13 cellular contexts compared by ENCODE assay signal in genomic region chr5:32057157-32058096, GRCh38.
DNase-seq lines count a peak whose midpoint lies in the region; ATAC-seq and TF ChIP-seq lines count a peak whose summit lies in the region.
"Had no signal": no experiment of that assay in that cellular context is flagged by ENCODE, and none has a peak within 500 bp of the region (broad histone marks: within the 10 kb centered on the region; RNA-seq: fewer than 3 reads in every experiment).

No MANE protein-coding gene starts in this region.

- H3K9me3 Mint-ChIP-seq in CD14-positive monocyte = peaks cover 0 to 4% (median 0%) of the 10 kb centered on the region in 7 donors
- H3K9me3 Mint-ChIP-seq: memory B cell had no signal

- POLR2A ChIA-PET in HCT116 (lab: Charles Lee) = no interaction called here

- DNase-seq in CD14-positive monocyte (ENCODE audit: low spot score) (no peak), HCT116 (ENCODE audit: low read depth, low spot score) (peak; percentile 15), lower lobe of right lung (no peak), esophagus muscularis mucosa (ENCODE audit: extremely low spot score) (no peak), GM20000 (ENCODE audit: low spot score) (no peak)
- DNase-seq: activated naive CD4-positive, alpha-beta T cell; NCI-H526 treated with DMSO at 0.1 percent for 48 hours had no signal

- no peak for TF ChIP-seq RAD21 in HCT116 (IDR thresholded peaks at IDR 0.05; ENCODE audit: low read depth)

- H3K4me2 ChIP-seq in HCT116 (ENCODE audit: low read length) = no peak overlapping the region

- no peaks in the 10 kb centered on the region for H3K27me3 Mint-ChIP-seq in CD14-positive monocyte (ENCODE audit: low read depth in 3 of 3)

- H3K4me1 ChIP-seq in HCT116 (ENCODE audit: control insufficient read depth in 1 of 2, insufficient read depth in 2 of 2, low read length in 2 of 2) (no peaks in the 10 kb centered on the region), lower lobe of right lung (no peaks in the 10 kb centered on the region), esophagus muscularis mucosa (peaks cover 0 to 17% (median 2%) of the 10 kb centered on the region in 4 donors)

- intact Hi-C loops in CD14-positive monocyte (cut with micrococcal nuclease) (no loop called here), HCT116 (cut with micrococcal nuclease) (no loop called here), lower lobe of right lung (cut with DNase I) (no loop called here), esophagus muscularis mucosa (cut with DNase I) (no loop called here)

- no peak overlapping the region for H3K27ac Mint-ChIP-seq in CD14-positive monocyte
- H3K27ac Mint-ChIP-seq: memory B cell had no signal

- H3K36me3 ChIP-seq in HCT116 (ENCODE audit: control insufficient read depth in 1 of 2, insufficient read depth in 2 of 2, low read length in 2 of 2) = no peaks in the 10 kb centered on the region
- H3K36me3 ChIP-seq in lower lobe of right lung = peaks cover 40% of the 10 kb centered on the region
- H3K36me3 ChIP-seq in esophagus muscularis mucosa = peaks cover 0 to 54% (median 0%) of the 10 kb centered on the region in 4 donors

- TF ChIP-seq POLR2A in HCT116 (IDR thresholded peaks at IDR 0.05; ENCODE audit: borderline replicate concordance, extremely low read depth, insufficient read depth, insufficient read length) = no peak
- no peak for TF ChIP-seq POLR2A in esophagus muscularis mucosa (IDR thresholded peaks at IDR 0.05; ENCODE audit: low read depth)

- H3K27ac ChIP-seq in HCT116 (ENCODE audit: low read depth, low read length) = no peak overlapping the region
- H3K27ac ChIP-seq in lower lobe of right lung = no peak overlapping the region
- no peak overlapping the region for H3K27ac ChIP-seq in esophagus muscularis mucosa (replicated peaks in 1 of 4)

- TF ChIP-seq CTCF in CD14-positive monocyte (IDR thresholded peaks at IDR 0.05) (peak; percentile 53), HCT116 (IDR thresholded peaks at IDR 0.05 in 2 of 3, conservative IDR thresholded peaks at IDR 0.05 in 1 of 3; ENCODE audit: borderline replicate concordance in 1 of 3, insufficient read depth in 1 of 3, low read depth in 2 of 3, low read length in 2 of 3) (peak in 2 of 3 experiments; percentile 25 to 45; a peak in 3 of 6 replicates), WI38 (IDR thresholded peaks at IDR 0.05; ENCODE audit: low read depth, low read length) (0 out of 2 replicates have a peak, but pooled peaks have one; percentile 5), lower lobe of right lung (IDR thresholded peaks at IDR 0.05) (peak; percentile 14), esophagus muscularis mucosa (IDR thresholded peaks at IDR 0.05) (peak in 1 of 3 experiments; percentile 24), GM20000 (IDR thresholded peaks at IDR 0.05; ENCODE audit: extremely low read depth, missing control alignments) (no peak)

- H3K79me2 ChIP-seq in HCT116 (ENCODE audit: insufficient read depth, low read length) = no peaks in the 10 kb centered on the region

- no peak for TF ChIP-seq EP300 in esophagus muscularis mucosa (IDR thresholded peaks at IDR 0.05)

- no TSS peak for BruUV-seq in HCT116 (replicated peaks; lab: Mats Ljungman, UMichigan)

- H3K9ac ChIP-seq in HCT116 (ENCODE audit: low read length) = no peak overlapping the region

- H3K27me3 ChIP-seq in HCT116 (ENCODE audit: insufficient read depth, low read length) (no peaks in the 10 kb centered on the region), lower lobe of right lung (ENCODE audit: low read depth) (no peaks in the 10 kb centered on the region), esophagus muscularis mucosa (no peaks in the 10 kb centered on the region)

- H3K9me3 ChIP-seq in HCT116 (ENCODE audit: control insufficient read depth in 1 of 2, insufficient read depth in 1 of 2, low read depth in 1 of 2, low read length in 2 of 2) (no peaks in the 10 kb centered on the region), lower lobe of right lung (no peaks in the 10 kb centered on the region), esophagus muscularis mucosa (no peaks in the 10 kb centered on the region)

- CTCF ChIA-PET in HCT116 (lab: Charles Lee) = interaction anchor here (1.5 kb wide), 1 partner anchor 128 kb away, joined by 4 read pairs; no protein-coding TSS in a partner anchor

- no peaks in the 10 kb centered on the region for H3K9me2 ChIP-seq in HCT116 (ENCODE audit: insufficient read depth)

- no peaks in the 10 kb centered on the region for H3K4me1 Mint-ChIP-seq in CD14-positive monocyte
- H3K4me1 Mint-ChIP-seq: memory B cell had no signal

- ATAC-seq in HCT116 = 0 out of 2 replicates have a peak, but pooled peaks have one; percentile 53
- ATAC-seq in lower lobe of right lung = no peak
- ATAC-seq in HG02970 (IDR thresholded peaks at IDR 0.05; ENCODE audit: low FRiP score, unreplicated experiment) = no peak
- ATAC-seq in HG03354 (IDR thresholded peaks at IDR 0.05; ENCODE audit: poor library complexity, severe bottlenecking, unreplicated experiment) = no peak
- ATAC-seq: activated CD4-positive, CD25-positive, alpha-beta regulatory T cell treated with anti-CD3 and anti-CD28 coated beads, Interleukin-2, amount 50 U/mL, for 24 hours; HepG2 had no signal

- H3K36me3 Mint-ChIP-seq in CD14-positive monocyte = no peaks in the 10 kb centered on the region
- H3K36me3 Mint-ChIP-seq: memory B cell had no signal

- no peak overlapping the region for H2AFZ ChIP-seq in HCT116 (ENCODE audit: low read depth, low read length, poor library complexity, severe bottlenecking)

- H3K4me3 ChIP-seq in HCT116 (replicated peaks in 1 of 2; ENCODE audit: low read depth in 1 of 2, low read length in 2 of 2) (no peak overlapping the region), WI38 (ENCODE audit: low read depth, low read length) (no peak overlapping the region), lower lobe of right lung (no peak overlapping the region), esophagus muscularis mucosa (no peak overlapping the region)

- RAD21 ChIA-PET in HCT116 (lab: Charles Lee; ENCODE audit: low non-redundant PET in 1 of 2, low total read pairs in 2 of 2, uncharacterized antibody in 2 of 2, unreplicated experiment in 2 of 2) = no interaction called here

- no peak overlapping the region for H3K4me3 Mint-ChIP-seq in CD14-positive monocyte
- H3K4me3 Mint-ChIP-seq: memory B cell had no signal

- WGBS in esophagus muscularis mucosa = 92% methylated on average over 12 of the region's 12 CpGs

- H4K20me1 ChIP-seq in HCT116 (ENCODE audit: insufficient read depth) = no peaks in the 10 kb centered on the region

TF ChIP-seq in HCT116, 20 proteins besides CTCF, POLR2A, EP300 and RAD21:
- TF ChIP-seq YY1 (IDR thresholded peaks at IDR 0.05; ENCODE audit: extremely low read depth, insufficient replicate concordance, low read depth, low read length) (no peak), SP1 (IDR thresholded peaks at IDR 0.05; ENCODE audit: low read depth) (no peak), ATF3 (IDR thresholded peaks at IDR 0.05) (no peak), REST (IDR thresholded peaks at IDR 0.05; ENCODE audit: low read depth) (no peak), SIN3A (IDR thresholded peaks at IDR 0.05; ENCODE audit: low read depth) (no peak), EZH2 (IDR thresholded peaks at IDR 0.05) (no peak), ZFX (IDR thresholded peaks at IDR 0.05) (no peak), JUND (IDR thresholded peaks at IDR 0.05) (no peak), CEBPB (IDR thresholded peaks at IDR 0.05; ENCODE audit: low read depth) (no peak), POLR2AphosphoS5 (IDR thresholded peaks at IDR 0.05; ENCODE audit: low read depth, low read length) (no peak), EGR1 (IDR thresholded peaks at IDR 0.05; ENCODE audit: low read depth) (no peak)
